ENCODE assay signal across 11 cellular contexts in the genomic region with DNA sequence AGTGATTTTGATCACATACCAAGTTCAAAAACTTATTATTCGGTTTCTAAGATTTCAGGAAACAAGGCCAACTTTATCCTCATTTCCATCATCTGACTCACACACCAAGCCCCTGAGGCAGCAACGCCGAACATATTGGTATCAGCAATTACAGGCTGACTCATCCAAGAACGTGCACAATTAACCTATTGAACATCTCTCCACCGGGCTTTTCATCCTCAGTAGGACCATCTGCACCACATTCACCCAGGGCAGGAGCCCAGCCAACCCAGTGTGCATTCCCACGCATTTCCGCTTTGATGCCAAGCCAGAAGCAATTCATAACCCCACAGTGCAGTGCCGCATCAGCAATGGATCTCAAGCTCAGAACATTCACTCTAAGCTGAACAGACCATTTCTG. TPM values are rescaled to one million over a fixed set of nuclear protein-coding genes. Genes with fewer than 3 reads are reported as not detected.
DNase-seq lines count a peak whose midpoint lies in the region; ATAC-seq and TF ChIP-seq lines count a peak whose summit lies in the region.
"Had no signal": no experiment of that assay in that cellular context is flagged by ENCODE, and none has a peak within 500 bp of the region (broad histone marks: within the 10 kb centered on the region; RNA-seq: fewer than 3 reads in every experiment).

No MANE protein-coding gene starts in this region.

- peak overlapping the region; percentile 21; the same call in 1 of the 2 replicates for H3K4me3 Mint-ChIP-seq in HFFc6
- H3K4me3 Mint-ChIP-seq: CD4-positive, alpha-beta T cell had no signal

- H3K4me1 ChIP-seq in left ventricle myocardium inferior: no peaks in the 10 kb centered on the region
- H3K4me1 ChIP-seq: Peyer's patch had no signal

- peaks cover 58% of the 10 kb centered on the region for H3K4me1 Mint-ChIP-seq in HFFc6 (ENCODE audit: low read depth)

- no peaks in the 10 kb centered on the region for H3K36me3 ChIP-seq in left ventricle myocardium inferior
- H3K36me3 ChIP-seq: Peyer's patch had no signal

- H3K36me3 Mint-ChIP-seq in HFFc6 (ENCODE audit: low read depth): 0 out of 2 replicates have a peak, but pooled peaks cover 5% of the 10 kb centered on the region

- no peak overlapping the region for H3K4me3 ChIP-seq in foreskin fibroblast (ENCODE audit: low read depth in 1 of 2, low read length in 2 of 2)
- H3K4me3 ChIP-seq in left ventricle myocardium inferior: no peak overlapping the region
- H3K4me3 ChIP-seq: dorsolateral prefrontal cortex, Peyer's patch had no signal

- no peaks in the 10 kb centered on the region for H3K27me3 ChIP-seq in left ventricle myocardium inferior (ENCODE audit: low read depth)
- H3K27me3 ChIP-seq: Peyer's patch had no signal

- no peaks in the 10 kb centered on the region for H3K27me3 Mint-ChIP-seq in HFFc6 (ENCODE audit: insufficient read depth)
- H3K27me3 Mint-ChIP-seq: CD4-positive, alpha-beta T cell had no signal

- in situ Hi-C loops in SK-MEL-5 (cut with HindIII; ENCODE audit: low pct_unique_long_range_greater_than_20kb, low sequenced_read_pairs): no loop called here

- DNase-seq in 8988T: peak; percentile 6
- peak; percentile 96 for DNase-seq in HFFc6
- peak; percentile 99 for DNase-seq in SK-MEL-5 (ENCODE audit: low read depth, low spot score)
- peak; percentile 98 for DNase-seq in foreskin fibroblast
- DNase-seq in Right ventricle myocardium inferior (ENCODE audit: missing footprints): no peak
- DNase-seq in left ventricle myocardium inferior: no peak
- no peak for DNase-seq in NOMO-1 (lab: John Stamatoyannopoulos, UW; ENCODE audit: unreplicated experiment in 2 of 2)
- DNase-seq: CD4-positive, alpha-beta T cell; Peyer's patch had no signal

- TF ChIP-seq CTCF in HFFc6 (IDR thresholded peaks at IDR 0.05) (no peak), foreskin fibroblast (IDR thresholded peaks at IDR 0.05; ENCODE audit: low read depth, low read length) (no peak), left ventricle myocardium inferior (IDR thresholded peaks at IDR 0.05; ENCODE audit: borderline replicate concordance) (no peak)

- intact Hi-C loops in Right ventricle myocardium inferior (cut with DNase I) (no loop called here), left ventricle myocardium inferior (cut with micrococcal nuclease) (no loop called here)

- no peak for ATAC-seq in Right ventricle myocardium inferior
- no peak for ATAC-seq in HG02884 (IDR thresholded peaks at IDR 0.05; ENCODE audit: unreplicated experiment)

- peak overlapping the region; percentile 62 for H3K27ac Mint-ChIP-seq in HFFc6
- H3K27ac Mint-ChIP-seq: CD4-positive, alpha-beta T cell had no signal

- no peaks in the 10 kb centered on the region for H3K9me3 Mint-ChIP-seq in HFFc6
- H3K9me3 Mint-ChIP-seq: CD4-positive, alpha-beta T cell had no signal

- no peaks in the 10 kb centered on the region for H3K9me3 ChIP-seq in left ventricle myocardium inferior (replicated peaks)
- H3K9me3 ChIP-seq: Peyer's patch had no signal

- no peak overlapping the region for H3K27ac ChIP-seq in left ventricle myocardium inferior (replicated peaks)
- H3K27ac ChIP-seq: dorsolateral prefrontal cortex, Peyer's patch had no signal

RNA-seq across cellular contexts. Expression of a gene that starts 52.9 kb away (rescaled TPM):
- total RNA-seq in HFFc6 (2021; fragmentation: NEBNext Ultra II Directional; extraction: Animal tissue kit (Norgen Biotek cat#: 25700)): under 1 TPM; 0.23 to 0.97 (median 0.37) TPM
- 5.9 and 6.6 TPM in 2 replicates for total RNA-seq in SK-MEL-5 (2014; rRNA removed; shearing (Covaris generic))
- 7.8 and 8.6 TPM in 2 replicates for polyA plus RNA-seq in SK-MEL-5 (2015; cell fraction: cytosol; rRNA removed)
- polyA plus RNA-seq in SK-MEL-5 (2015; cell fraction: nucleus; rRNA removed): 11.7 and 15.9 TPM in 2 replicates
- total RNA-seq in Right ventricle myocardium inferior (not detected), left ventricle myocardium inferior (0.19 TPM)
- total RNA-seq: CD4-positive, alpha-beta T cell had no signal

Comparison
In these comparisons a context has a peak if more than half of its experiments do, and no peak if none do; other contexts are left out.
1. DNase-seq: peak in 8988T (single experiment), HFFc6 (single experiment), SK-MEL-5 (single experiment) and foreskin fibroblast (2 of 2); none in Right ventricle myocardium inferior (single experiment), left ventricle myocardium inferior (single experiment) and NOMO-1 (0 of 2).